In the genomic region with DNA sequence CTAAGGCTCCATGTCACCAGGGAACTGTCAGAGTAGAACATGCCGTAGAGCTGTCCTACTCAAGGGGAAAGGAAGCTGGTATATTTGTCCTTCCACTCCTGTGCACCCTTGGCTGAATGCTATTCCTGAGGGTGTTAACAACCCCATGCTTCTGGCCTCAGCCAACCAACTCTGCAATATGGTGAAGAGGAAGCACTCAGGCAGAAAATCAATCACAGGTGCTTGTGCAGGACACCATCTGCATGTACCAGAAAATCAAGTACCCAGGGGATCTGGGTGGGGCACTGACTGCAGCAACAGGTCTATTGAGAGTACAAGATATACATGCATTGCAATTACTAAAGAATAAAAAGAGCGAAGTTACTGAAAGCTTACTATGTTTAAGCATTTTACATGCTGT, we compare ENCODE assay signal across 15 cellular contexts.
DNase-seq lines count a peak whose midpoint lies in the region; ATAC-seq and TF ChIP-seq lines count a peak whose summit lies in the region.
"Had no signal": no experiment of that assay in that cellular context is flagged by ENCODE, and none has a peak within 500 bp of the region (broad histone marks: within the 10 kb centered on the region; RNA-seq: fewer than 3 reads in every experiment).

No MANE protein-coding gene starts in this region.

- TF ChIP-seq RAD21 in Ishikawa (IDR thresholded peaks at IDR 0.05; ENCODE audit: low read depth): no peak

- no peak for TF ChIP-seq EP300 in Ishikawa (IDR thresholded peaks at IDR 0.05; ENCODE audit: borderline replicate concordance)

- no peak for ATAC-seq in GM19397 (IDR thresholded peaks at IDR 0.05; ENCODE audit: unreplicated experiment)
- no peak for ATAC-seq in GM19328 (IDR thresholded peaks at IDR 0.05; ENCODE audit: unreplicated experiment)
- ATAC-seq: esophagus mucosa, T-cell had no signal

- DNase-seq in DMS 273 treated with DMSO at 0.1 percent for 48 hours (lab: John Stamatoyannopoulos, UW): peak; percentile 16
- DNase-seq in NCI-H446 treated with DMSO at 0.1 percent for 48 hours (lab: John Stamatoyannopoulos, UW): peak; percentile 36
- DNase-seq in germinal center (ENCODE audit: low spot score): peak; percentile 63
- no peak for DNase-seq in stimulated activated CD4-positive, alpha-beta T cell treated with anti-CD3 and anti-CD28 coated beads, Interleukin-15, amount 100 ng/mL, for 24 hours
- DNase-seq: activated gamma-delta T cell treated with Interleukin-2 at 50 U/mL for 16 hours; MG63; NCI-H82; retina; stimulated activated CD4-positive, alpha-beta T cell treated with anti-CD3 and anti-CD28 coated beads, Interleukin-2, amount 100 ng/mL, for 24 hours; T-cell; WERI-Rb-1 had no signal

TF ChIP-seq in Ishikawa, 13 proteins besides CTCF, POLR2A, EP300 and RAD21:
- TF ChIP-seq EGR1 (IDR thresholded peaks at IDR 0.05): no peak
- TF ChIP-seq TCF12 (IDR thresholded peaks at IDR 0.05; ENCODE audit: low read depth): no peak; the same call in 1 of the 2 replicates
- TF ChIP-seq CREB1 (IDR thresholded peaks at IDR 0.05; ENCODE audit: low read depth): no peak
- TF ChIP-seq FOXM1 (IDR thresholded peaks at IDR 0.05; ENCODE audit: borderline replicate concordance, low read depth): no peak
- no peak for TF ChIP-seq TEAD4 (IDR thresholded peaks at IDR 0.05)
- TF ChIP-seq, protein P1, sequence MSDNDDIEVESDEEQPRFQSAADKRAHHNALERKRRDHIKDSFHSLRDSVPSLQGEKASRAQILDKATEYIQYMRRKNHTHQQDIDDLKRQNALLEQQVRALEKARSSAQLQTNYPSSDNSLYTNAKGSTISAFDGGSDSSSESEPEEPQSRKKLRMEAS (IDR thresholded peaks at IDR 0.05): no peak
- peak; percentile 16; the same call in 1 of the 2 replicates for TF ChIP-seq NFIC (IDR thresholded peaks at IDR 0.05)
- TF ChIP-seq YY1 (IDR thresholded peaks at IDR 0.05; ENCODE audit: low read depth): no peak
